In the genomic region with DNA sequence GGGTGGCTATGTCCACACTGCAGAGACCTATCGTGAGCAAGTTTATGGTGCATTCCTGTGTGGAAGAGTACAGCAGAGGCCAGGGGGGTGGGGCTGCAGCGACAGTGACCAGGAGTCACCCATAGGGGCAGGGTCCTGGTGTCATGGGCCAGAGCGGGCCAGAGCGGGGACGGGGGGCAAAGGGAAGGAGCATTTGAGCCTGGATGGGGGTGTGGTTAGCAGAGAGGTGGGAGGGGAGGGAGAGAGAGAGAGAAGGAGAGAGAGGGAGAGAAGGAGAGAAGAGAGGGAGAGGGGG, we compare ENCODE assay signal across 2 cellular contexts.
TF ChIP-seq lines count a peak whose summit lies in the region.

No MANE protein-coding gene starts in this region.

TF ChIP-seq in H1, 55 proteins besides CTCF, POLR2A, EP300 and RAD21:
- TF ChIP-seq SRF (IDR thresholded peaks at IDR 0.05; ENCODE audit: low read depth, low read length) = no peak
- TF ChIP-seq SIN3A (conservative IDR thresholded peaks at IDR 0.05 in 1 of 2, IDR thresholded peaks at IDR 0.05 in 1 of 2; ENCODE audit: low read depth in 1 of 2, low read length in 2 of 2) = no peak
- TF ChIP-seq TAF7 (optimal IDR thresholded peaks at IDR 0.05; ENCODE audit: borderline replicate concordance, low read depth, low read length) = no peak
- no peak for TF ChIP-seq SAP30 (IDR thresholded peaks at IDR 0.05; ENCODE audit: insufficient read depth, insufficient replicate concordance, low read length)
- no peak for TF ChIP-seq CBX5 (IDR thresholded peaks at IDR 0.05; ENCODE audit: low read depth, low read length)
- no peak for TF ChIP-seq RFX5 (IDR thresholded peaks at IDR 0.05; ENCODE audit: borderline replicate concordance, low read depth, low read length)
- TF ChIP-seq MAX (IDR thresholded peaks at IDR 0.05) = no peak
- TF ChIP-seq RXRA (IDR thresholded peaks at IDR 0.05; ENCODE audit: insufficient read depth, low read depth, low read length) = no peak
- TF ChIP-seq ATF3 (IDR thresholded peaks at IDR 0.05; ENCODE audit: insufficient read depth, low read depth, low read length) = no peak
- TF ChIP-seq CTBP2 (IDR thresholded peaks at IDR 0.05; ENCODE audit: borderline replicate concordance, insufficient read depth, insufficient read length, low read length) = no peak
- no peak for TF ChIP-seq SP1 (IDR thresholded peaks at IDR 0.05; ENCODE audit: low read depth, low read length)
- TF ChIP-seq HDAC2 (IDR thresholded peaks at IDR 0.05; ENCODE audit: borderline replicate concordance in 1 of 2, low read depth in 2 of 2, low read length in 2 of 2) = no peak
- TF ChIP-seq JUND (IDR thresholded peaks at IDR 0.05; ENCODE audit: low read length) = no peak
- TF ChIP-seq TEAD4 (IDR thresholded peaks at IDR 0.05; ENCODE audit: low read depth, low read length) = no peak
- TF ChIP-seq POLR2AphosphoS5 (IDR thresholded peaks at IDR 0.05; ENCODE audit: low read depth, low read length) = no peak

TF ChIP-seq in HepG2, 621 proteins besides CTCF, POLR2A, EP300 and RAD21:
- TF ChIP-seq, protein P1, sequence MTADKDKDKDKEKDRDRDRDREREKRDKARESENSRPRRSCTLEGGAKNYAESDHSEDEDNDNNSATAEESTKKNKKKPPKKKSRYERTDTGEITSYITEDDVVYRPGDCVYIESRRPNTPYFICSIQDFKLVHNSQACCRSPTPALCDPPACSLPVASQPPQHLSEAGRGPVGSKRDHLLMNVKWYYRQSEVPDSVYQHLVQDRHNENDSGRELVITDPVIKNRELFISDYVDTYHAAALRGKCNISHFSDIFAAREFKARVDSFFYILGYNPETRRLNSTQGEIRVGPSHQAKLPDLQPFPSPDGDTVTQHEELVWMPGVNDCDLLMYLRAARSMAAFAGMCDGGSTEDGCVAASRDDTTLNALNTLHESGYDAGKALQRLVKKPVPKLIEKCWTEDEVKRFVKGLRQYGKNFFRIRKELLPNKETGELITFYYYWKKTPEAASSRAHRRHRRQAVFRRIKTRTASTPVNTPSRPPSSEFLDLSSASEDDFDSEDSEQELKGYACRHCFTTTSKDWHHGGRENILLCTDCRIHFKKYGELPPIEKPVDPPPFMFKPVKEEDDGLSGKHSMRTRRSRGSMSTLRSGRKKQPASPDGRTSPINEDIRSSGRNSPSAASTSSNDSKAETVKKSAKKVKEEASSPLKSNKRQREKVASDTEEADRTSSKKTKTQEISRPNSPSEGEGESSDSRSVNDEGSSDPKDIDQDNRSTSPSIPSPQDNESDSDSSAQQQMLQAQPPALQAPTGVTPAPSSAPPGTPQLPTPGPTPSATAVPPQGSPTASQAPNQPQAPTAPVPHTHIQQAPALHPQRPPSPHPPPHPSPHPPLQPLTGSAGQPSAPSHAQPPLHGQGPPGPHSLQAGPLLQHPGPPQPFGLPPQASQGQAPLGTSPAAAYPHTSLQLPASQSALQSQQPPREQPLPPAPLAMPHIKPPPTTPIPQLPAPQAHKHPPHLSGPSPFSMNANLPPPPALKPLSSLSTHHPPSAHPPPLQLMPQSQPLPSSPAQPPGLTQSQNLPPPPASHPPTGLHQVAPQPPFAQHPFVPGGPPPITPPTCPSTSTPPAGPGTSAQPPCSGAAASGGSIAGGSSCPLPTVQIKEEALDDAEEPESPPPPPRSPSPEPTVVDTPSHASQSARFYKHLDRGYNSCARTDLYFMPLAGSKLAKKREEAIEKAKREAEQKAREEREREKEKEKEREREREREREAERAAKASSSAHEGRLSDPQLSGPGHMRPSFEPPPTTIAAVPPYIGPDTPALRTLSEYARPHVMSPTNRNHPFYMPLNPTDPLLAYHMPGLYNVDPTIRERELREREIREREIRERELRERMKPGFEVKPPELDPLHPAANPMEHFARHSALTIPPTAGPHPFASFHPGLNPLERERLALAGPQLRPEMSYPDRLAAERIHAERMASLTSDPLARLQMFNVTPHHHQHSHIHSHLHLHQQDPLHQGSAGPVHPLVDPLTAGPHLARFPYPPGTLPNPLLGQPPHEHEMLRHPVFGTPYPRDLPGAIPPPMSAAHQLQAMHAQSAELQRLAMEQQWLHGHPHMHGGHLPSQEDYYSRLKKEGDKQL (CRISPR knock-in tag; IDR thresholded peaks at IDR 0.05; ENCODE audit: low read depth) = no peak
- TF ChIP-seq ZNF770 (CRISPR knock-in tag; IDR thresholded peaks at IDR 0.05) (no peak), KMT2B (CRISPR knock-in tag; IDR thresholded peaks at IDR 0.05) (no peak), ZNF615 (CRISPR knock-in tag; IDR thresholded peaks at IDR 0.05; ENCODE audit: borderline replicate concordance) (no peak), ETV6 (CRISPR knock-in tag; conservative IDR thresholded peaks at IDR 0.05) (no peak)
- TF ChIP-seq, protein P2, sequence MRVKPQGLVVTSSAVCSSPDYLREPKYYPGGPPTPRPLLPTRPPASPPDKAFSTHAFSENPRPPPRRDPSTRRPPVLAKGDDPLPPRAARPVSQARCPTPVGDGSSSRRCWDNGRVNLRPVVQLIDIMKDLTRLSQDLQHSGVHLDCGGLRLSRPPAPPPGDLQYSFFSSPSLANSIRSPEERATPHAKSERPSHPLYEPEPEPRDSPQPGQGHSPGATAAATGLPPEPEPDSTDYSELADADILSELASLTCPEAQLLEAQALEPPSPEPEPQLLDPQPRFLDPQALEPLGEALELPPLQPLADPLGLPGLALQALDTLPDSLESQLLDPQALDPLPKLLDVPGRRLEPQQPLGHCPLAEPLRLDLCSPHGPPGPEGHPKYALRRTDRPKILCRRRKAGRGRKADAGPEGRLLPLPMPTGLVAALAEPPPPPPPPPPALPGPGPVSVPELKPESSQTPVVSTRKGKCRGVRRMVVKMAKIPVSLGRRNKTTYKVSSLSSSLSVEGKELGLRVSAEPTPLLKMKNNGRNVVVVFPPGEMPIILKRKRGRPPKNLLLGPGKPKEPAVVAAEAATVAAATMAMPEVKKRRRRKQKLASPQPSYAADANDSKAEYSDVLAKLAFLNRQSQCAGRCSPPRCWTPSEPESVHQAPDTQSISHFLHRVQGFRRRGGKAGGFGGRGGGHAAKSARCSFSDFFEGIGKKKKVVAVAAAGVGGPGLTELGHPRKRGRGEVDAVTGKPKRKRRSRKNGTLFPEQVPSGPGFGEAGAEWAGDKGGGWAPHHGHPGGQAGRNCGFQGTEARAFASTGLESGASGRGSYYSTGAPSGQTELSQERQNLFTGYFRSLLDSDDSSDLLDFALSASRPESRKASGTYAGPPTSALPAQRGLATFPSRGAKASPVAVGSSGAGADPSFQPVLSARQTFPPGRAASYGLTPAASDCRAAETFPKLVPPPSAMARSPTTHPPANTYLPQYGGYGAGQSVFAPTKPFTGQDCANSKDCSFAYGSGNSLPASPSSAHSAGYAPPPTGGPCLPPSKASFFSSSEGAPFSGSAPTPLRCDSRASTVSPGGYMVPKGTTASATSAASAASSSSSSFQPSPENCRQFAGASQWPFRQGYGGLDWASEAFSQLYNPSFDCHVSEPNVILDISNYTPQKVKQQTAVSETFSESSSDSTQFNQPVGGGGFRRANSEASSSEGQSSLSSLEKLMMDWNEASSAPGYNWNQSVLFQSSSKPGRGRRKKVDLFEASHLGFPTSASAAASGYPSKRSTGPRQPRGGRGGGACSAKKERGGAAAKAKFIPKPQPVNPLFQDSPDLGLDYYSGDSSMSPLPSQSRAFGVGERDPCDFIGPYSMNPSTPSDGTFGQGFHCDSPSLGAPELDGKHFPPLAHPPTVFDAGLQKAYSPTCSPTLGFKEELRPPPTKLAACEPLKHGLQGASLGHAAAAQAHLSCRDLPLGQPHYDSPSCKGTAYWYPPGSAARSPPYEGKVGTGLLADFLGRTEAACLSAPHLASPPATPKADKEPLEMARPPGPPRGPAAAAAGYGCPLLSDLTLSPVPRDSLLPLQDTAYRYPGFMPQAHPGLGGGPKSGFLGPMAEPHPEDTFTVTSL (CRISPR knock-in tag; IDR thresholded peaks at IDR 0.05; ENCODE audit: borderline replicate concordance) = no peak
